In genomic region chr5:131262953-131263541, GRCh38 we compare ENCODE assay signal across 8 cellular contexts. TPM values are rescaled to one million over a fixed set of nuclear protein-coding genes. Genes with fewer than 3 reads are reported as not detected.
DNase-seq lines count a peak whose midpoint lies in the region; ATAC-seq, FAIRE-seq and TF ChIP-seq lines count a peak whose summit lies in the region.

No MANE protein-coding gene starts in this region.

- H3K36me3 ChIP-seq in HUES6 (ENCODE audit: control insufficient read depth, insufficient read depth, low read length) = no peaks in the 10 kb centered on the region
- H3K36me3 ChIP-seq in kidney (ENCODE audit: control insufficient read depth in 1 of 2, insufficient read depth in 2 of 2, low read length in 2 of 2) = no peaks in the 10 kb centered on the region

- H3K27ac Mint-ChIP-seq in activated naive CD8-positive, alpha-beta T cell = peak overlapping the region; percentile 98

- no peaks in the 10 kb centered on the region for H3K27me3 ChIP-seq in HUES6 (ENCODE audit: control insufficient read depth, insufficient read depth, low read length)

- TF ChIP-seq CTCF in GM20000 (IDR thresholded peaks at IDR 0.05; ENCODE audit: extremely low read depth, missing control alignments) = no peak
- TF ChIP-seq CTCF in kidney (IDR thresholded peaks at IDR 0.05; ENCODE audit: borderline replicate concordance, extremely low read depth, insufficient read depth) = no peak

- H3K36me3 Mint-ChIP-seq in activated naive CD8-positive, alpha-beta T cell = peaks cover under 1% of the 10 kb centered on the region

- peak; percentile 3 for ATAC-seq in stimulated activated naive CD8-positive, alpha-beta T cell treated with anti-CD3 and anti-CD28 coated beads, Interleukin-15, Interleukin-2, amounts not matched to agents 100 U/mL and 50 U/mL, for 24 hours

- no peaks in the 10 kb centered on the region for H3K9me3 Mint-ChIP-seq in activated naive CD8-positive, alpha-beta T cell (ENCODE audit: low read depth)

- intact Hi-C loops in kidney (cut with DNase I) = no loop called here

- peak overlapping the region; percentile 98 for H3K4me3 ChIP-seq in HUES6 (ENCODE audit: low read depth, low read length)
- H3K4me3 ChIP-seq in kidney (ENCODE audit: low read length in 2 of 2) = peak overlapping the region; percentile 74 to 84

- peak overlapping the region; percentile 95 for H3K4me3 Mint-ChIP-seq in activated naive CD8-positive, alpha-beta T cell

- H3K9ac ChIP-seq in HUES6 (ENCODE audit: low read length) = peak overlapping the region; percentile 79
- peak overlapping the region; percentile 75 to 80 for H3K9ac ChIP-seq in kidney (ENCODE audit: low read length in 2 of 2)

- H3K4me1 ChIP-seq in HUES6 (ENCODE audit: control insufficient read depth, insufficient read depth, low read length) (peaks cover 6% of the 10 kb centered on the region; the same call in 1 of the 2 replicates), kidney (ENCODE audit: control insufficient read depth in 1 of 2, insufficient read depth in 1 of 2, low read depth in 1 of 2, low read length in 2 of 2) (peaks cover 0 to 2% of the 10 kb centered on the region in 2 donors)

- DNase-seq in ELR (ENCODE audit: low read depth) (peak; percentile 43), GM20000 (ENCODE audit: low spot score) (peak; percentile 43), kidney (no peak), DMS114 treated with DMSO at 0.1 percent for 48 hours (lab: John Stamatoyannopoulos, UW; ENCODE audit: unreplicated experiment) (no peak)
- DNase-seq in stimulated activated naive CD8-positive, alpha-beta T cell treated with anti-CD3 and anti-CD28 coated beads, Interleukin-15, Interleukin-2, amounts not matched to agents 100 U/mL and 50 U/mL, for 24 hours = no peak
- no peak for DNase-seq in stimulated activated CD8-positive, alpha-beta memory T cell treated with anti-CD3 and anti-CD28 coated beads, Interleukin-4, amount 100 ng/mL, for 48 hours

- no peak for FAIRE-seq in kidney (lab: Jason Lieb, UNC)

- H3K4me1 Mint-ChIP-seq in activated naive CD8-positive, alpha-beta T cell (ENCODE audit: low read depth) = peaks cover 57% of the 10 kb centered on the region

- no peaks in the 10 kb centered on the region for H3K27me3 Mint-ChIP-seq in activated naive CD8-positive, alpha-beta T cell

- no peak overlapping the region for H3K27ac ChIP-seq in HUES6 (ENCODE audit: low read depth, low read length)
- peak overlapping the region; percentile 12 to 20 for H3K27ac ChIP-seq in kidney (ENCODE audit: low read depth in 2 of 2, low read length in 2 of 2)

- H3K9me3 ChIP-seq in HUES6 (ENCODE audit: control insufficient read depth, insufficient read depth, low read depth, low read length) (no peaks in the 10 kb centered on the region), kidney (ENCODE audit: control insufficient read depth in 1 of 2, low read length in 2 of 2) (no peaks in the 10 kb centered on the region)

RNA-seq across cellular contexts. Expression of gene CDC42SE2, which starts 0.8 kb away (rescaled TPM):
- 90.7 TPM for total RNA-seq in kidney
- 24.8 TPM for polyA plus RNA-seq in kidney (ENCODE audit: insufficient read depth, low read depth, low replicate concordance)

Comparison
In these comparisons a context has a peak if more than half of its experiments do, and no peak if none do; other contexts are left out.
1. DNase-seq: peak in ELR (single experiment) and GM20000 (single experiment); none in kidney (single experiment), stimulated activated naive CD8-positive, alpha-beta T cell treated with anti-CD3 and anti-CD28 coated beads, Interleukin-15, Interleukin-2, amounts not matched to agents 100 U/mL and 50 U/mL, for 24 hours (single experiment), stimulated activated CD8-positive, alpha-beta memory T cell treated with anti-CD3 and anti-CD28 coated beads, Interleukin-4, amount 100 ng/mL, for 48 hours (single experiment) and DMS114 treated with DMSO at 0.1 percent for 48 hours (single experiment).